In the genomic region with DNA sequence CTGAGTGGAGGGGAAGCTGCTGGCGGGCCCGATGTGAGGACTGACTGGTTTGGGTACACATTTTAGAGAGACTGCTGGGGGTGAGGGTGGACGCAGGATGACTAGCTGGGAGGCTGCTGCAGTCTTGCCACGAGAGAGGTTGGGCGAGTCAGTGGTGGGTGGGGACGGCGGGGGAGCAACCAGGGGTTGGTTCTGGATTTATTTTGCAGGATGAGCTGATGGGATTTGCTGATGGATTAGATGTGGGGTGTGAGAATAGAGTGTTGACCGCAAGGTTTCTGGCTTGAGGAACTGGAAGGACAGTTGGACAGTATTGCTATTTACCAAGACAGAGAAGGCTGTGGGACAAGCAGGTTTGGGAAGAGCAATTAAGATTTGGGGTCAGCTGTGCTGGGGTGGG, we compare ENCODE assay signal across 1 cellular context.
TF ChIP-seq lines count a peak whose summit lies in the region.

No MANE protein-coding gene starts in this region.

TF ChIP-seq in H1, 55 proteins besides CTCF, POLR2A, EP300 and RAD21:
- TF ChIP-seq NANOG (IDR thresholded peaks at IDR 0.05; ENCODE audit: insufficient read depth, low read depth, low read length, poor library complexity, severe bottlenecking) (no peak), SIX5 (IDR thresholded peaks at IDR 0.05; ENCODE audit: low read depth, low read length) (no peak), HDAC2 (IDR thresholded peaks at IDR 0.05; ENCODE audit: borderline replicate concordance in 1 of 2, low read depth in 2 of 2, low read length in 2 of 2) (no peak), GTF2F1 (IDR thresholded peaks at IDR 0.05; ENCODE audit: borderline replicate concordance, low read depth, low read length) (no peak), EZH2 (IDR thresholded peaks at IDR 0.05; ENCODE audit: low read depth, low read length, severe bottlenecking) (no peak)
- TF ChIP-seq, protein P1, sequence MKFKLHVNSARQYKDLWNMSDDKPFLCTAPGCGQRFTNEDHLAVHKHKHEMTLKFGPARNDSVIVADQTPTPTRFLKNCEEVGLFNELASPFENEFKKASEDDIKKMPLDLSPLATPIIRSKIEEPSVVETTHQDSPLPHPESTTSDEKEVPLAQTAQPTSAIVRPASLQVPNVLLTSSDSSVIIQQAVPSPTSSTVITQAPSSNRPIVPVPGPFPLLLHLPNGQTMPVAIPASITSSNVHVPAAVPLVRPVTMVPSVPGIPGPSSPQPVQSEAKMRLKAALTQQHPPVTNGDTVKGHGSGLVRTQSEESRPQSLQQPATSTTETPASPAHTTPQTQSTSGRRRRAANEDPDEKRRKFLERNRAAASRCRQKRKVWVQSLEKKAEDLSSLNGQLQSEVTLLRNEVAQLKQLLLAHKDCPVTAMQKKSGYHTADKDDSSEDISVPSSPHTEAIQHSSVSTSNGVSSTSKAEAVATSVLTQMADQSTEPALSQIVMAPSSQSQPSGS (IDR thresholded peaks at IDR 0.05; ENCODE audit: low read length): no peak
